Comparison of ENCODE assay signal across 8 cellular contexts in genomic region chr4:128461300-128462103, GRCh38.
DNase-seq lines count a peak whose midpoint lies in the region; ATAC-seq and TF ChIP-seq lines count a peak whose summit lies in the region.

No MANE protein-coding gene starts in this region.

- H3K4me3 ChIP-seq in adipocyte (ENCODE audit: low read length) (no peak overlapping the region), coronary artery (no peak overlapping the region)

- no peaks in the 10 kb centered on the region for H3K27me3 ChIP-seq in adipocyte (replicated peaks; ENCODE audit: control insufficient read depth, insufficient read depth, low read length)

- no peak overlapping the region for H3K9ac ChIP-seq in adipocyte (ENCODE audit: low read length)

- DNase-seq in EH (ENCODE audit: low read depth), result peak; percentile 89
- peak; percentile 88 for DNase-seq in adipocyte (ENCODE audit: low read depth)
- DNase-seq in left kidney (ENCODE audit: low read depth, low spot score), result peak; percentile 41
- DNase-seq in coronary artery (ENCODE audit: low spot score), result no peak
- DNase-seq in middle frontal gyrus (ENCODE audit: extremely low spot score, low spot score), result no peak

- ATAC-seq in HG02973 (IDR thresholded peaks at IDR 0.05; ENCODE audit: unreplicated experiment), result peak; percentile 43
- ATAC-seq in HG02981 (IDR thresholded peaks at IDR 0.05; ENCODE audit: unreplicated experiment), result no peak
- ATAC-seq in HG03571 (IDR thresholded peaks at IDR 0.05; ENCODE audit: unreplicated experiment), result no peak

- peak overlapping the region in 1 of 2 donors; percentile 55 for H3K27ac ChIP-seq in coronary artery

- H3K4me1 ChIP-seq in adipocyte (ENCODE audit: control insufficient read depth, insufficient read depth, low read length), result peaks cover 16% of the 10 kb centered on the region

- H3K9me3 ChIP-seq in adipocyte (ENCODE audit: control insufficient read depth, low read length), result no peaks in the 10 kb centered on the region

- TF ChIP-seq CTCF in coronary artery (IDR thresholded peaks at IDR 0.05), result no peak

- no peaks in the 10 kb centered on the region for H3K36me3 ChIP-seq in adipocyte (ENCODE audit: control insufficient read depth, insufficient read depth, low read length, severe bottlenecking)

Comparison
In these comparisons a context has a peak if more than half of its experiments do, and no peak if none do; other contexts are left out.
1. DNase-seq: peak in EH (single experiment), adipocyte (single experiment) and left kidney (single experiment); none in coronary artery (single experiment) and middle frontal gyrus (single experiment).